33 cellular contexts compared by ENCODE assay signal in the genomic region with DNA sequence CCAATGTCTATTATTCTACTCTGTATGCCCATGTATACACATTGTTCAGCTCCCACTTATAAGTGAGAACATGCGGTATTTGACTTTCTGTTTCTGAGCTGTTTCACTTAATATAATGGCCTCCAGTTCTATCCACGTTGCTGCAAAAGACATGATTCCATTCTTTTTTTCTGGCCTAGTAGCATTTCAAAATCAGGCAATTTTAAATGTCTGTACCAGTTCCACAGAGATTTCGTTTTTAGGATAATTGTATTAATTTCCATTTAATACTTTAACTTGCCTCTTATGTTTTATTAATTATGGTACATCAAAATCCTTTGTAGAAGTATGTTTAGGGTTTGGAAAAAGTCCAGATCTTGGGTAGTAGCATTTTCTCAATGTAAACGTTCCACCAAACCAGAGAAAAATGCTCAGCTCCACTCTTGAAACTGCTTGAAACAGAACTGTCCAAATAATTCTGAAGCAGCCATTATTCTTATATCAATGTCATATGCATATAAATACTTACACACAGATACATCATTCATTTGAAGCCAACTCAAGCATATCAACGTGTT.
"Had no signal": no experiment of that assay in that cellular context is flagged by ENCODE, and none has a peak within 500 bp of the region (broad histone marks: within the 10 kb centered on the region; RNA-seq: fewer than 3 reads in every experiment).

No MANE protein-coding gene starts in this region.

- H3K4me3 ChIP-seq: adrenal gland, body of pancreas, breast epithelium had no signal

- H3K27ac ChIP-seq: adrenal gland, body of pancreas, brain microvascular endothelial cell, breast epithelium, VCaP had no signal

- ATAC-seq: activated CD8-positive, alpha-beta T cell treated with anti-CD3 and anti-CD28 coated beads for 36 hours; activated naive CD4-positive, alpha-beta T cell treated with anti-CD3 and anti-CD28 coated beads, Interleukin-2, amount 50 U/mL, for 72 hours; activated T-cell treated with anti-CD3 and anti-CD28 coated beads, Interleukin-2, amount 50 U/mL, for 4 hours; activated T-cell treated with anti-CD3 and anti-CD28 coated beads, Interleukin-2, amount 50 U/mL, for 72 hours; activated T-helper 17 cell treated with anti-CD3 and anti-CD28 coated beads, Interleukin-2, amount 50 U/mL, for 72 hours; body of pancreas had no signal

- H3K9me3 ChIP-seq: adrenal gland, body of pancreas, breast epithelium had no signal

- DNase-seq: activated B cell treated with CpG ODN at 0.5 μM for 24 hours; activated CD4-positive, alpha-beta memory T cell treated with anti-CD3 and anti-CD28 coated beads for 36 hours; activated CD4-positive, alpha-beta T cell treated with anti-CD3 and anti-CD28 coated beads for 4 hours; activated CD4-positive, alpha-beta T cell treated with anti-CD3 and anti-CD28 coated beads, Interleukin-2, amount 10 ng/mL, durations not matched to agents 24 days and 14 days; activated CD4-positive, alpha-beta T cell treated with anti-CD3 and anti-CD28 coated beads, Interleukin-2, amount 50 U/mL, for 1 hour; activated CD4-positive, alpha-beta T cell treated with anti-CD3 and anti-CD28 coated beads, Interleukin-2, amount 50 U/mL, for 4 hours; activated CD4-positive, CD25-positive, alpha-beta regulatory T cell treated with anti-CD3 and anti-CD28 coated beads, Interleukin-2, amount 50 U/mL, for 72 hours; activated CD8-positive, alpha-beta memory T cell treated with anti-CD3 and anti-CD28 coated beads, Interleukin-2, amount 50 U/mL, for 4 hours; activated CD8-positive, alpha-beta T cell treated with anti-CD3 and anti-CD28 coated beads for 36 hours; activated effector memory CD4-positive, alpha-beta T cell treated with anti-CD3 and anti-CD28 coated beads, Interleukin-2, amount 50 U/mL, for 16 hours; activated gamma-delta T cell treated with Interleukin-2 at 50 U/mL for 16 hours; activated naive CD4-positive, alpha-beta T cell; activated naive CD4-positive, alpha-beta T cell treated with anti-CD3 and anti-CD28 coated beads for 36 hours; activated naive CD4-positive, alpha-beta T cell treated with anti-CD3 and anti-CD28 coated beads, Interleukin-2, amount 50 U/mL, for 16 hours; activated naive CD8-positive, alpha-beta T cell treated with anti-CD3 and anti-CD28 coated beads for 36 hours; activated T-cell treated with anti-CD3 and anti-CD28 coated beads for 4 hours; activated T-cell treated with anti-CD3 and anti-CD28 coated beads, Interleukin-2, amount 50 U/mL, for 1 hour; activated T-cell treated with anti-CD3 and anti-CD28 coated beads, Interleukin-2, amount 50 U/mL, for 4 hours; activated T-cell treated with anti-CD3 and anti-CD28 coated beads, Interleukin-2, amount 50 U/mL, for 72 hours; adrenal gland; amniotic stem cell; aorta; body of pancreas; brain microvascular endothelial cell; central memory CD4-positive, alpha-beta T cell; T-helper 2 cell; T-helper 9 cell had no signal

- H3K36me3 ChIP-seq: adrenal gland, brain microvascular endothelial cell, breast epithelium had no signal

- H3K27me3 ChIP-seq: adrenal gland, body of pancreas, brain microvascular endothelial cell, breast epithelium had no signal

- FAIRE-seq: astrocyte, TTC549 had no signal

- H3K4me1 ChIP-seq: adrenal gland, body of pancreas, breast epithelium had no signal
